ENCODE assay signal across 36 cellular contexts in genomic region chr10:54909165-54909564, GRCh38.
"Had no signal": no experiment of that assay in that cellular context is flagged by ENCODE, and none has a peak within 500 bp of the region (broad histone marks: within the 10 kb centered on the region; RNA-seq: fewer than 3 reads in every experiment).

No MANE protein-coding gene starts in this region.

- H3K9me3 ChIP-seq: adrenal gland, MG63, Peyer's patch had no signal

- H3K36me3 Mint-ChIP-seq: activated CD8-positive, alpha-beta memory T cell treated with anti-CD3 and anti-CD28 coated beads, Interleukin-2, amount 10 ng/mL, durations not matched to agents 7 days and 5 days; T-cell had no signal

- H3K27ac Mint-ChIP-seq: activated CD4-positive, alpha-beta memory T cell treated with anti-CD3 and anti-CD28 coated beads, Interleukin-2, amount 10 ng/mL, durations not matched to agents 7 days and 5 days; activated CD8-positive, alpha-beta memory T cell treated with anti-CD3 and anti-CD28 coated beads, Interleukin-2, amount 10 ng/mL, durations not matched to agents 7 days and 5 days; activated naive CD4-positive, alpha-beta T cell treated with anti-CD3 and anti-CD28 coated beads for 36 hours; activated naive CD4-positive, alpha-beta T cell treated with anti-CD3 and anti-CD28 coated beads, Interleukin-2, amount 50 U/mL, for 72 hours; activated T-cell treated with anti-CD3 and anti-CD28 coated beads, Interleukin-2, amount 50 U/mL, for 72 hours; activated T-helper 17 cell treated with anti-CD3 and anti-CD28 coated beads, Interleukin-2, amount 50 U/mL, for 72 hours; brain; T-cell; T-helper 17 cell had no signal

- H3K4me1 ChIP-seq: adrenal gland, Peyer's patch had no signal

- H3K4me1 Mint-ChIP-seq: activated CD4-positive, alpha-beta memory T cell treated with anti-CD3 and anti-CD28 coated beads, Interleukin-2, amount 10 ng/mL, durations not matched to agents 7 days and 5 days; activated CD8-positive, alpha-beta memory T cell treated with anti-CD3 and anti-CD28 coated beads, Interleukin-2, amount 10 ng/mL, durations not matched to agents 7 days and 5 days; activated T-helper 17 cell treated with anti-CD3 and anti-CD28 coated beads, Interleukin-2, amount 50 U/mL, for 72 hours; T-cell; T-helper 17 cell had no signal

- H3K4me3 ChIP-seq: adrenal gland, MG63, Peyer's patch had no signal

- H3K27me3 ChIP-seq: adrenal gland, MG63, Peyer's patch had no signal

- ATAC-seq: activated CD8-positive, alpha-beta memory T cell treated with anti-CD3 and anti-CD28 coated beads, Interleukin-2, amount 10 ng/mL, durations not matched to agents 7 days and 5 days; activated naive CD4-positive, alpha-beta T cell treated with anti-CD3 and anti-CD28 coated beads, Interleukin-2, amount 50 U/mL, for 72 hours; activated T-cell treated with anti-CD3 and anti-CD28 coated beads, Interleukin-2, amount 50 U/mL, for 72 hours; activated T-helper 17 cell treated with anti-CD3 and anti-CD28 coated beads, Interleukin-2, amount 50 U/mL, for 72 hours; PC-3; SK-N-SH treated with all-trans-retinoic acid at 6 μM for 48 hours; T-cell; T-helper 17 cell had no signal

- H3K4me3 Mint-ChIP-seq: activated CD4-positive, alpha-beta memory T cell treated with anti-CD3 and anti-CD28 coated beads, Interleukin-2, amount 10 ng/mL, durations not matched to agents 7 days and 5 days; activated CD8-positive, alpha-beta memory T cell treated with anti-CD3 and anti-CD28 coated beads, Interleukin-2, amount 10 ng/mL, durations not matched to agents 7 days and 5 days; activated naive CD4-positive, alpha-beta T cell treated with anti-CD3 and anti-CD28 coated beads for 36 hours; activated T-cell treated with anti-CD3 and anti-CD28 coated beads, Interleukin-2, amount 50 U/mL, for 72 hours; activated T-helper 17 cell treated with anti-CD3 and anti-CD28 coated beads, Interleukin-2, amount 50 U/mL, for 72 hours; brain; T-cell; T-helper 17 cell had no signal

- H3K36me3 ChIP-seq: adrenal gland, MG63, Peyer's patch, WERI-Rb-1 had no signal

- DNase-seq: activated CD4-positive, alpha-beta memory T cell treated with anti-CD3 and anti-CD28 coated beads, Interleukin-2, amount 10 ng/mL, durations not matched to agents 7 days and 5 days; activated CD4-positive, alpha-beta T cell treated with anti-CD3 and anti-CD28 coated beads for 1 hour; activated CD4-positive, alpha-beta T cell treated with anti-CD3 and anti-CD28 coated beads for 48 hours; activated CD4-positive, CD25-positive, alpha-beta regulatory T cell; activated CD8-positive, alpha-beta memory T cell treated with anti-CD3 and anti-CD28 coated beads for 24 hours; activated CD8-positive, alpha-beta memory T cell treated with anti-CD3 and anti-CD28 coated beads, Interleukin-2, amount 10 ng/mL, durations not matched to agents 7 days and 5 days; activated CD8-positive, alpha-beta memory T cell treated with anti-CD3 and anti-CD28 coated beads, Interleukin-2, amount 50 U/mL, for 48 hours; activated gamma-delta T cell treated with Interleukin-2 at 50 U/mL for 16 hours; activated naive CD4-positive, alpha-beta T cell treated with anti-CD3 and anti-CD28 coated beads for 36 hours; activated T-cell treated with anti-CD3 and anti-CD28 coated beads, Interleukin-2, amount 50 U/mL, for 72 hours; adrenal gland; central memory CD4-positive, alpha-beta T cell; Kasumi-1; KG1; MG63; NCI-H1048; NCI-H1105 treated with DMSO at 0.1 percent for 48 hours; NCI-H1436; NCI-H1694; NCI-H1930; NCI-H2081 treated with DMSO at 0.1 percent for 48 hours; NCI-H226; NCI-H446 treated with DMSO at 0.1 percent for 48 hours; NCI-H524 treated with DMSO at 0.1 percent for 48 hours; PC-3; Peyer's patch; RPMI8226; SHP77 treated with DMSO at 0.1 percent for 48 hours; T-cell; T-helper 17 cell; T-helper 9 cell; WERI-Rb-1 had no signal

- H3K27ac ChIP-seq: adrenal gland, Peyer's patch, WERI-Rb-1 had no signal

- H3K27me3 Mint-ChIP-seq: activated CD4-positive, alpha-beta memory T cell treated with anti-CD3 and anti-CD28 coated beads, Interleukin-2, amount 10 ng/mL, durations not matched to agents 7 days and 5 days; activated CD8-positive, alpha-beta memory T cell treated with anti-CD3 and anti-CD28 coated beads, Interleukin-2, amount 10 ng/mL, durations not matched to agents 7 days and 5 days; activated T-helper 17 cell treated with anti-CD3 and anti-CD28 coated beads, Interleukin-2, amount 50 U/mL, for 72 hours; brain; T-cell; T-helper 17 cell had no signal
